In genomic region chr22:46108564-46109473, GRCh38 we compare ENCODE assay signal across 8 cellular contexts. TPM values are rescaled to one million over a fixed set of nuclear protein-coding genes. Genes with fewer than 3 reads are reported as not detected.
DNase-seq lines count a peak whose midpoint lies in the region; ATAC-seq and TF ChIP-seq lines count a peak whose summit lies in the region.

No MANE protein-coding gene starts in this region.

- H3K79me2 ChIP-seq in GM23248 (ENCODE audit: insufficient read depth) = peaks cover 84% of the 10 kb centered on the region

- H3K4me1 ChIP-seq in GM23248 (ENCODE audit: insufficient read depth) (peaks cover 37% of the 10 kb centered on the region), adipocyte (ENCODE audit: control insufficient read depth, insufficient read depth, low read length) (peaks cover 96% of the 10 kb centered on the region), heart left ventricle (peaks cover 46 to 100% (median 97%) of the 10 kb centered on the region in 12 donors), skeletal muscle satellite cell (ENCODE audit: control insufficient read depth, insufficient read depth, low read length) (peaks cover 97% of the 10 kb centered on the region)

- H3K4me1 Mint-ChIP-seq in CD4-positive, alpha-beta T cell (ENCODE audit: low read depth) = no peaks in the 10 kb centered on the region

- no peaks in the 10 kb centered on the region for H3K27me3 ChIP-seq in GM23248 (replicated peaks; ENCODE audit: insufficient read depth)
- no peaks in the 10 kb centered on the region for H3K27me3 ChIP-seq in adipocyte (replicated peaks; ENCODE audit: control insufficient read depth, insufficient read depth, low read length)
- no peaks in the 10 kb centered on the region for H3K27me3 ChIP-seq in heart left ventricle
- no peaks in the 10 kb centered on the region for H3K27me3 ChIP-seq in skeletal muscle satellite cell (ENCODE audit: control insufficient read depth, insufficient read depth, low read length)
- H3K27me3 ChIP-seq in CD4-positive, alpha-beta T cell (ENCODE audit: control insufficient read depth, insufficient read depth, low read length) = no peaks in the 10 kb centered on the region

- no peaks in the 10 kb centered on the region for H3K9me3 ChIP-seq in GM23248 (ENCODE audit: low read depth)
- no peaks in the 10 kb centered on the region for H3K9me3 ChIP-seq in adipocyte (ENCODE audit: control insufficient read depth, low read length)
- no peaks in the 10 kb centered on the region for H3K9me3 ChIP-seq in heart left ventricle
- H3K9me3 ChIP-seq in skeletal muscle satellite cell (replicated peaks; ENCODE audit: low read length) = no peaks in the 10 kb centered on the region
- H3K9me3 ChIP-seq in CD4-positive, alpha-beta T cell (ENCODE audit: control insufficient read depth, low read length) = no peaks in the 10 kb centered on the region

- POLR2A ChIA-PET in CD4-positive, alpha-beta T cell (lab: Charles Lee) = no interaction called here

- no peak for TF ChIP-seq POLR2A in heart left ventricle (IDR thresholded peaks at IDR 0.05)

- peaks cover 8% of the 10 kb centered on the region for H3K36me3 Mint-ChIP-seq in CD4-positive, alpha-beta T cell (ENCODE audit: low read depth)

- H3F3A ChIP-seq in GM23248 (ENCODE audit: insufficient read depth) = peaks cover 71% of the 10 kb centered on the region

- peak; percentile 37 to 52 (median 48) for ATAC-seq in heart left ventricle
- ATAC-seq in CD4-positive, alpha-beta T cell (ENCODE audit: poor library complexity) = no peak

- DNase-seq in GM23248 (peak; percentile 78), adipocyte (ENCODE audit: low read depth) (no peak), heart left ventricle (peak in 4 of 5 donors; percentile 75 to 80 (median 75)), Kasumi-1 (lab: John Stamatoyannopoulos, UW) (no peak), OCI-M2 (lab: John Stamatoyannopoulos, UW; ENCODE audit: unreplicated experiment) (no peak)
- DNase-seq in CD4-positive, alpha-beta T cell = no peak
- no peak for DNase-seq in activated T-cell treated with anti-CD3 and anti-CD28 coated beads, Interleukin-2, amount 50 U/mL, for 1 hour

- H3K4me2 ChIP-seq in GM23248 (ENCODE audit: unreplicated experiment) (no peak overlapping the region), skeletal muscle satellite cell (ENCODE audit: low read length) (no peak overlapping the region)

- H2AFZ ChIP-seq in GM23248 = no peak overlapping the region

- H3K4me3 ChIP-seq in GM23248 (no peak overlapping the region), adipocyte (ENCODE audit: low read length) (no peak overlapping the region), heart left ventricle (no peak overlapping the region), skeletal muscle satellite cell (ENCODE audit: low read length) (no peak overlapping the region)

- 59 to 61% methylated on average over 19 to 20 of the region's 20 CpGs for WGBS in GM23248 (ENCODE audit: low coverage in 1 of 2, low lambda C conversion rate in 2 of 2, missing lambda C conversion rate in 2 of 2), 2 experiments
- WGBS in heart left ventricle, 4 donors = 35 to 45% (median 44%) methylated on average over 16 to 20 of the region's 20 CpGs

- H3K36me3 ChIP-seq in GM23248 (ENCODE audit: low read depth) (peaks cover 25% of the 10 kb centered on the region), adipocyte (ENCODE audit: control insufficient read depth, insufficient read depth, low read length, severe bottlenecking) (peaks cover 77% of the 10 kb centered on the region), heart left ventricle (peaks cover 0 to 82% (median 58%) of the 10 kb centered on the region in 9 donors), skeletal muscle satellite cell (ENCODE audit: insufficient read depth, low read length) (peaks cover 90% of the 10 kb centered on the region)

- CTCF ChIA-PET in CD4-positive, alpha-beta T cell (lab: Charles Lee) = no interaction called here

- H3K27ac ChIP-seq in GM23248 (peak overlapping the region; percentile 82), heart left ventricle (peak overlapping the region; percentile 45 to 88 (median 82))
- H3K27ac ChIP-seq in CD4-positive, alpha-beta T cell (ENCODE audit: low read depth, low read length) = no peak overlapping the region

- H3K9ac ChIP-seq in GM23248 (peak overlapping the region; percentile 64; the same call in 1 of the 2 replicates), adipocyte (ENCODE audit: low read length) (peak overlapping the region; percentile 37), skeletal muscle satellite cell (ENCODE audit: low read depth, low read length) (peak overlapping the region; percentile 15)

- no peak overlapping the region for H3K4me3 Mint-ChIP-seq in CD4-positive, alpha-beta T cell

- H4K20me1 ChIP-seq in GM23248 (ENCODE audit: insufficient read depth) = no peaks in the 10 kb centered on the region

- intact Hi-C loops in heart left ventricle (cut with DNase I) = loop anchor here in 1 of 10 donors (5.0 kb wide), 1 partner anchor 37 kb away; no protein-coding TSS in a partner anchor
- intact Hi-C loops in CD4-positive, alpha-beta T cell (cut with DNase I, micrococcal nuclease) = no loop called here

- TF ChIP-seq CTCF in heart left ventricle (IDR thresholded peaks at IDR 0.05) = peak in 1 of 12 donors; percentile 8
- no peak for TF ChIP-seq CTCF in CD4-positive, alpha-beta T cell (IDR thresholded peaks at IDR 0.05)

- H3K9me3 Mint-ChIP-seq in CD4-positive, alpha-beta T cell = no peaks in the 10 kb centered on the region

- in situ Hi-C loops in GM23248 (cut with MboI) = no loop called here

- H3K9me2 ChIP-seq in GM23248 (ENCODE audit: insufficient read depth) = no peaks in the 10 kb centered on the region

- H3K27me3 Mint-ChIP-seq in CD4-positive, alpha-beta T cell = no peaks in the 10 kb centered on the region

- H3K27ac Mint-ChIP-seq in CD4-positive, alpha-beta T cell = no peak overlapping the region

RNA-seq across cellular contexts. Expression of gene PPARA, which starts 41.5 kb away (rescaled TPM):
- 10.9 and 14.4 TPM in 2 replicates for total RNA-seq in GM23248 (2014; rRNA removed; shearing (Covaris generic))
- 8.4 and 8.7 TPM in 2 replicates for polyA plus RNA-seq in GM23248 (2016; fragmentation: Nextera tagmentation; extraction: Ambion mirVana)
- 10 to 100 TPM; 51.0 to 96.4 (median 83.6) TPM for total RNA-seq in heart left ventricle
- 10 to 100 TPM; 21.1 to 60.9 TPM for polyA plus RNA-seq in heart left ventricle
- 9.0 and 14.2 TPM in 2 replicates for total RNA-seq in skeletal muscle satellite cell (2012; rRNA removed)
- 1 to 10 TPM; 9.1 to 9.3 TPM for total RNA-seq in CD4-positive, alpha-beta T cell

Comparison
In these comparisons a context has a peak if more than half of its experiments do, and no peak if none do; other contexts are left out.
1. DNase-seq: peak in GM23248 (single experiment) and heart left ventricle (4 of 5); none in adipocyte (single experiment), CD4-positive, alpha-beta T cell (0 of 10), Kasumi-1 (0 of 2), OCI-M2 (single experiment) and activated T-cell treated with anti-CD3 and anti-CD28 coated beads, Interleukin-2, amount 50 U/mL, for 1 hour (single experiment).
2. Peak in every context shown above with its lines, with median percentiles within 50 percentile points of each other: H3K9ac ChIP-seq.